In genomic region chr2:11465485-11466306, GRCh38 we compare ENCODE assay signal across 1 cellular context.
A peak's percentile ranks its signal among the peaks of the same experiment; 100 is the strongest.
TF ChIP-seq lines count a peak whose summit lies in the region.

A gene with protein sequence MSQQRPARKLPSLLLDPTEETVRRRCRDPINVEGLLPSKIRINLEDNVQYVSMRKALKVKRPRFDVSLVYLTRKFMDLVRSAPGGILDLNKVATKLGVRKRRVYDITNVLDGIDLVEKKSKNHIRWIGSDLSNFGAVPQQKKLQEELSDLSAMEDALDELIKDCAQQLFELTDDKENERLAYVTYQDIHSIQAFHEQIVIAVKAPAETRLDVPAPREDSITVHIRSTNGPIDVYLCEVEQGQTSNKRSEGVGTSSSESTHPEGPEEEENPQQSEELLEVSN (minus strand): TSS chr2:11466161. CDS start chr2:11465879, 282 bp downstream.

TF ChIP-seq in GM12878, 131 proteins besides CTCF, POLR2A, EP300 and RAD21 (continued from another document and continues in another):
- TF ChIP-seq ZNF687 (IDR thresholded peaks at IDR 0.05) (peak; percentile 79), YBX1 (IDR thresholded peaks at IDR 0.05) (no peak), BCL3 (IDR thresholded peaks at IDR 0.05; ENCODE audit: borderline replicate concordance, insufficient read depth, low read depth, low read length, poor library complexity, severe bottlenecking) (no peak), USF1 (IDR thresholded peaks at IDR 0.05; ENCODE audit: borderline replicate concordance, extremely low read length, insufficient read depth, low read depth, low read length) (peak; percentile 82), BCL11A (IDR thresholded peaks at IDR 0.05; ENCODE audit: low read depth, low read length) (no peak), SP1 (IDR thresholded peaks at IDR 0.05; ENCODE audit: low read depth, low read length) (peak; percentile 97), SMAD5 (IDR thresholded peaks at IDR 0.05; ENCODE audit: low read depth) (no peak), NR2C2 (IDR thresholded peaks at IDR 0.05; ENCODE audit: borderline replicate concordance, control insufficient read depth, insufficient read length, low read depth) (no peak), EZH2 (IDR thresholded peaks at IDR 0.05; ENCODE audit: borderline replicate concordance, control insufficient read depth, low read depth, low read length) (no peak), BHLHE40 (IDR thresholded peaks at IDR 0.05; ENCODE audit: borderline replicate concordance in 1 of 2, low read depth in 2 of 2, low read length in 1 of 2) (peak; percentile 78 to 97; a peak in 3 of 4 replicates), SPI1 (IDR thresholded peaks at IDR 0.05; ENCODE audit: borderline replicate concordance, insufficient read depth, low read depth, low read length) (no peak), EGR1 (IDR thresholded peaks at IDR 0.05; ENCODE audit: borderline replicate concordance in 1 of 2, low read depth in 2 of 2, low read length in 2 of 2) (peak in 1 of 2 experiments; percentile 93; a peak in 2 of 3 replicates), TCF7 (IDR thresholded peaks at IDR 0.05; ENCODE audit: borderline replicate concordance) (no peak), MYC (IDR thresholded peaks at IDR 0.05; ENCODE audit: insufficient read depth, insufficient read length, insufficient replicate concordance, low read length, severe bottlenecking) (no peak), NFXL1 (IDR thresholded peaks at IDR 0.05; ENCODE audit: borderline replicate concordance) (no peak), PML (IDR thresholded peaks at IDR 0.05; ENCODE audit: low read length) (peak; percentile 38; the same call in 1 of the 2 replicates), CEBPB (IDR thresholded peaks at IDR 0.05; ENCODE audit: borderline replicate concordance in 1 of 2, low read depth in 2 of 2, low read length in 2 of 2) (no peak), ESRRA (IDR thresholded peaks at IDR 0.05; ENCODE audit: low read length) (no peak; the same call in 1 of the 2 replicates), STAT1 (conservative IDR thresholded peaks at IDR 0.05) (no peak), MEF2A (IDR thresholded peaks at IDR 0.05; ENCODE audit: insufficient read depth, low read depth, low read length) (no peak), ASH2L (IDR thresholded peaks at IDR 0.05; ENCODE audit: borderline replicate concordance, low read depth) (peak; percentile 76; the same call in 1 of the 2 replicates), ETV6 (conservative IDR thresholded peaks at IDR 0.05 in 1 of 2, IDR thresholded peaks at IDR 0.05 in 1 of 2; ENCODE audit: borderline replicate concordance in 1 of 2, low read depth in 1 of 2) (no peak), ZNF207 (IDR thresholded peaks at IDR 0.05; ENCODE audit: borderline replicate concordance) (0 out of 2 replicates have a peak, but pooled peaks have one; percentile 40), ATF7 (IDR thresholded peaks at IDR 0.05; ENCODE audit: low read depth) (no peak), PAX8 (IDR thresholded peaks at IDR 0.05) (no peak), BACH1 (IDR thresholded peaks at IDR 0.05; ENCODE audit: borderline replicate concordance) (peak; percentile 92), BCLAF1 (IDR thresholded peaks at IDR 0.05) (no peak), JUND (IDR thresholded peaks at IDR 0.05; ENCODE audit: low read depth, low read length) (no peak), GATAD2B (conservative IDR thresholded peaks at IDR 0.05; ENCODE audit: low read depth) (peak; percentile 85), POLR2AphosphoS5 (IDR thresholded peaks at IDR 0.05; ENCODE audit: low read length) (peak; percentile 53; the same call in 1 of the 2 replicates)
- TF ChIP-seq, protein P1, sequence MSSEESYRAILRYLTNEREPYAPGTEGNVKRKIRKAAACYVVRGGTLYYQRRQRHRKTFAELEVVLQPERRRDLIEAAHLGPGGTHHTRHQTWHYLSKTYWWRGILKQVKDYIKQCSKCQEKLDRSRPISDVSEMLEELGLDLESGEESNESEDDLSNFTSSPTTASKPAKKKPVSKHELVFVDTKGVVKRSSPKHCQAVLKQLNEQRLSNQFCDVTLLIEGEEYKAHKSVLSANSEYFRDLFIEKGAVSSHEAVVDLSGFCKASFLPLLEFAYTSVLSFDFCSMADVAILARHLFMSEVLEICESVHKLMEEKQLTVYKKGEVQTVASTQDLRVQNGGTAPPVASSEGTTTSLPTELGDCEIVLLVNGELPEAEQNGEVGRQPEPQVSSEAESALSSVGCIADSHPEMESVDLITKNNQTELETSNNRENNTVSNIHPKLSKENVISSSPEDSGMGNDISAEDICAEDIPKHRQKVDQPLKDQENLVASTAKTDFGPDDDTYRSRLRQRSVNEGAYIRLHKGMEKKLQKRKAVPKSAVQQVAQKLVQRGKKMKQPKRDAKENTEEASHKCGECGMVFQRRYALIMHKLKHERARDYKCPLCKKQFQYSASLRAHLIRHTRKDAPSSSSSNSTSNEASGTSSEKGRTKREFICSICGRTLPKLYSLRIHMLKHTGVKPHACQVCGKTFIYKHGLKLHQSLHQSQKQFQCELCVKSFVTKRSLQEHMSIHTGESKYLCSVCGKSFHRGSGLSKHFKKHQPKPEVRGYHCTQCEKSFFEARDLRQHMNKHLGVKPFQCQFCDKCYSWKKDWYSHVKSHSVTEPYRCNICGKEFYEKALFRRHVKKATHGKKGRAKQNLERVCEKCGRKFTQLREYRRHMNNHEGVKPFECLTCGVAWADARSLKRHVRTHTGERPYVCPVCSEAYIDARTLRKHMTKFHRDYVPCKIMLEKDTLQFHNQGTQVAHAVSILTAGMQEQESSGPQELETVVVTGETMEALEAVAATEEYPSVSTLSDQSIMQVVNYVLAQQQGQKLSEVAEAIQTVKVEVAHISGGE (CRISPR knock-in tag; IDR thresholded peaks at IDR 0.05), result no peak
- TF ChIP-seq, protein P2, sequence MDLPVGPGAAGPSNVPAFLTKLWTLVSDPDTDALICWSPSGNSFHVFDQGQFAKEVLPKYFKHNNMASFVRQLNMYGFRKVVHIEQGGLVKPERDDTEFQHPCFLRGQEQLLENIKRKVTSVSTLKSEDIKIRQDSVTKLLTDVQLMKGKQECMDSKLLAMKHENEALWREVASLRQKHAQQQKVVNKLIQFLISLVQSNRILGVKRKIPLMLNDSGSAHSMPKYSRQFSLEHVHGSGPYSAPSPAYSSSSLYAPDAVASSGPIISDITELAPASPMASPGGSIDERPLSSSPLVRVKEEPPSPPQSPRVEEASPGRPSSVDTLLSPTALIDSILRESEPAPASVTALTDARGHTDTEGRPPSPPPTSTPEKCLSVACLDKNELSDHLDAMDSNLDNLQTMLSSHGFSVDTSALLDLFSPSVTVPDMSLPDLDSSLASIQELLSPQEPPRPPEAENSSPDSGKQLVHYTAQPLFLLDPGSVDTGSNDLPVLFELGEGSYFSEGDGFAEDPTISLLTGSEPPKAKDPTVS (IDR thresholded peaks at IDR 0.05; ENCODE audit: low read depth, low read length), result no peak
- TF ChIP-seq, protein P3, sequence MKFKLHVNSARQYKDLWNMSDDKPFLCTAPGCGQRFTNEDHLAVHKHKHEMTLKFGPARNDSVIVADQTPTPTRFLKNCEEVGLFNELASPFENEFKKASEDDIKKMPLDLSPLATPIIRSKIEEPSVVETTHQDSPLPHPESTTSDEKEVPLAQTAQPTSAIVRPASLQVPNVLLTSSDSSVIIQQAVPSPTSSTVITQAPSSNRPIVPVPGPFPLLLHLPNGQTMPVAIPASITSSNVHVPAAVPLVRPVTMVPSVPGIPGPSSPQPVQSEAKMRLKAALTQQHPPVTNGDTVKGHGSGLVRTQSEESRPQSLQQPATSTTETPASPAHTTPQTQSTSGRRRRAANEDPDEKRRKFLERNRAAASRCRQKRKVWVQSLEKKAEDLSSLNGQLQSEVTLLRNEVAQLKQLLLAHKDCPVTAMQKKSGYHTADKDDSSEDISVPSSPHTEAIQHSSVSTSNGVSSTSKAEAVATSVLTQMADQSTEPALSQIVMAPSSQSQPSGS (IDR thresholded peaks at IDR 0.05; ENCODE audit: low read length), result no peak
- TF ChIP-seq, protein P4, sequence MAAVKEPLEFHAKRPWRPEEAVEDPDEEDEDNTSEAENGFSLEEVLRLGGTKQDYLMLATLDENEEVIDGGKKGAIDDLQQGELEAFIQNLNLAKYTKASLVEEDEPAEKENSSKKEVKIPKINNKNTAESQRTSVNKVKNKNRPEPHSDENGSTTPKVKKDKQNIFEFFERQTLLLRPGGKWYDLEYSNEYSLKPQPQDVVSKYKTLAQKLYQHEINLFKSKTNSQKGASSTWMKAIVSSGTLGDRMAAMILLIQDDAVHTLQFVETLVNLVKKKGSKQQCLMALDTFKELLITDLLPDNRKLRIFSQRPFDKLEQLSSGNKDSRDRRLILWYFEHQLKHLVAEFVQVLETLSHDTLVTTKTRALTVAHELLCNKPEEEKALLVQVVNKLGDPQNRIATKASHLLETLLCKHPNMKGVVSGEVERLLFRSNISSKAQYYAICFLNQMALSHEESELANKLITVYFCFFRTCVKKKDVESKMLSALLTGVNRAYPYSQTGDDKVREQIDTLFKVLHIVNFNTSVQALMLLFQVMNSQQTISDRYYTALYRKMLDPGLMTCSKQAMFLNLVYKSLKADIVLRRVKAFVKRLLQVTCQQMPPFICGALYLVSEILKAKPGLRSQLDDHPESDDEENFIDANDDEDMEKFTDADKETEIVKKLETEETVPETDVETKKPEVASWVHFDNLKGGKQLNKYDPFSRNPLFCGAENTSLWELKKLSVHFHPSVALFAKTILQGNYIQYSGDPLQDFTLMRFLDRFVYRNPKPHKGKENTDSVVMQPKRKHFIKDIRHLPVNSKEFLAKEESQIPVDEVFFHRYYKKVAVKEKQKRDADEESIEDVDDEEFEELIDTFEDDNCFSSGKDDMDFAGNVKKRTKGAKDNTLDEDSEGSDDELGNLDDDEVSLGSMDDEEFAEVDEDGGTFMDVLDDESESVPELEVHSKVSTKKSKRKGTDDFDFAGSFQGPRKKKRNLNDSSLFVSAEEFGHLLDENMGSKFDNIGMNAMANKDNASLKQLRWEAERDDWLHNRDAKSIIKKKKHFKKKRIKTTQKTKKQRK (IDR thresholded peaks at IDR 0.05; ENCODE audit: low read depth, low read length), result no peak
